27 cellular contexts compared by ENCODE assay signal in the genomic region with DNA sequence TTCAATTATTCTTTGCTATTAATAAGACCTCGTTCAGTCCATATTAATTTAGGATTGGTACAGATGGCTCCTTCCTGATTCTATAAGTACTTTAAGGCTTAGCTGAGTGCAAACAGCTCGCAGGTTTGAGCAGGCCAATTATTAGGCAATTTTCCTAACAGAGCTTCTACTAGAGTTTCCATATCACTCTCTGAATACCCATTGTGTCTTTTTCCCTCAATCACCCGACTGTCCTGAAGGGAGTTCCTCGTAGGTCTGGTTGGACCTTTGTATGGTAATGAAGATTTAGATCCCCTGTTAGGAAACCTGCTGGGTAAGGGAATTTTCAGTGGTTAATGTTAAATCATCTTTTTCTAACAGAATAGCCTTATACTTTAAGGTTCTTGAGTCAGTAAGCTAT.
"Had no signal": no experiment of that assay in that cellular context is flagged by ENCODE, and none has a peak within 500 bp of the region (broad histone marks: within the 10 kb centered on the region; RNA-seq: fewer than 3 reads in every experiment).

No MANE protein-coding gene starts in this region.

- ATAC-seq: activated CD4-positive, alpha-beta T cell treated with anti-CD3 and anti-CD28 coated beads for 36 hours; activated CD8-positive, alpha-beta memory T cell treated with anti-CD3 and anti-CD28 coated beads, Interleukin-2, amount 10 ng/mL, durations not matched to agents 7 days and 5 days; activated CD8-positive, alpha-beta T cell treated with anti-CD3 and anti-CD28 coated beads, Interleukin-2, amount 10 ng/mL, durations not matched to agents 7 days and 5 days; activated naive CD4-positive, alpha-beta T cell treated with anti-CD3 and anti-CD28 coated beads, Interleukin-2, amount 50 U/mL, for 72 hours; activated T-cell treated with anti-CD3 and anti-CD28 coated beads, Interleukin-2, amount 50 U/mL, for 72 hours; body of pancreas; effector memory CD8-positive, alpha-beta T cell; gastrocnemius medialis; naive thymus-derived CD4-positive, alpha-beta T cell; stimulated activated memory B cell treated with anti-CD40 and anti-IgM and Interleukin-4, amounts not matched to agents 10 μg/mL and 1 μg/mL and 100 μg/mL, for 72 hours; stimulated activated naive CD8-positive, alpha-beta T cell treated with anti-CD3 and anti-CD28 coated beads, Interleukin-15, amount 100 ng/mL, for 72 hours had no signal

- H3K27me3 ChIP-seq: body of pancreas, gastrocnemius medialis, right atrium auricular region, uterus had no signal

- H3K27ac ChIP-seq: body of pancreas, coronary artery, gastrocnemius medialis, left ventricle myocardium inferior, right atrium auricular region, uterus had no signal

- H3K4me3 ChIP-seq: body of pancreas, coronary artery, gastrocnemius medialis, left ventricle myocardium inferior, right atrium auricular region, smooth muscle cell, uterus had no signal

- H3K4me2 ChIP-seq: smooth muscle cell had no signal

- H3K4me1 ChIP-seq: body of pancreas, uterus had no signal

- H3K9me3 ChIP-seq: gastrocnemius medialis had no signal

- DNase-seq: activated CD4-positive, alpha-beta T cell treated with anti-CD3 and anti-CD28 coated beads for 36 hours; activated CD4-positive, CD25-positive, alpha-beta regulatory T cell; activated CD8-positive, alpha-beta memory T cell treated with anti-CD3 and anti-CD28 coated beads, Interleukin-2, amount 10 ng/mL, durations not matched to agents 7 days and 5 days; activated CD8-positive, alpha-beta T cell treated with anti-CD3 and anti-CD28 coated beads, Interleukin-2, amount 10 ng/mL, durations not matched to agents 7 days and 5 days; activated naive CD4-positive, alpha-beta T cell; activated T-cell treated with anti-CD3 and anti-CD28 coated beads for 4 hours; activated T-cell treated with anti-CD3 and anti-CD28 coated beads, Interleukin-2, amount 50 U/mL, for 72 hours; aorta; body of pancreas; effector memory CD8-positive, alpha-beta T cell; gastrocnemius medialis; glutamatergic neuron; islet precursor cell; left ventricle myocardium inferior; naive thymus-derived CD4-positive, alpha-beta T cell; occipital lobe; stimulated activated CD4-positive, alpha-beta T cell treated with anti-CD3 and anti-CD28 coated beads, Interleukin-1b, Interleukin-23, amount 100 ng/mL, for 48 hours; stimulated activated CD4-positive, alpha-beta T cell treated with anti-CD3 and anti-CD28 coated beads, Interleukin-4, amount 100 ng/mL, for 4 hours; stimulated activated CD8-positive, alpha-beta memory T cell treated with anti-CD3 and anti-CD28 coated beads, Interleukin-4, amount 100 ng/mL, for 48 hours; stimulated activated naive CD8-positive, alpha-beta T cell treated with anti-CD3 and anti-CD28 coated beads, Interleukin-15, amount 100 ng/mL, for 72 hours; substantia nigra; uterus had no signal

- H3K36me3 ChIP-seq: gastrocnemius medialis, right atrium auricular region, uterus had no signal
